2 cellular contexts compared by ENCODE assay signal in the genomic region with DNA sequence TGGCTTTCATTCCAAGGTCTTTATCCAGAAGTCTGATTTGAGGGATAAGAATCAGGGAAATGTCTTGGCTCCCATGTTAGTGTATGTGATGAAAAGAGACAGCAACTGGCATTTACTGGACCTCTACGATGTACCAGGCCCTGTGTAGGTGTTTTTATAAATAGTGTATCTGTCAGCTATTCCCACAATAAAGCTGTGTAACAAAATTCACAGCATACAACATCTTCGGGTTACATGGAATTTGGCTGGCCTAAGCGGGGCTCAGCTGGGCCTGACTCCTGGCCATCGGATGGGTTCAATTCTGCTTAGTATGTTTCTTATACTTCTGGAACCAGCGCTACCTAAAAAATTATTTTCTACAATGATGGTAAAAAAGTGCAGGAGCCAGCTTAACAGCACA.
TF ChIP-seq lines count a peak whose summit lies in the region.

No MANE protein-coding gene starts in this region.

TF ChIP-seq in HepG2, 621 proteins besides CTCF, POLR2A, EP300 and RAD21 (continued from another document):
- TF ChIP-seq HMGXB3 (CRISPR knock-in tag; IDR thresholded peaks at IDR 0.05; ENCODE audit: borderline replicate concordance) (no peak), MAZ (IDR thresholded peaks at IDR 0.05; ENCODE audit: borderline replicate concordance, low read depth, low read length) (no peak), MAZ (CRISPR knock-in tag; IDR thresholded peaks at IDR 0.05; ENCODE audit: low read depth) (no peak), ZNF800 (CRISPR knock-in tag; IDR thresholded peaks at IDR 0.05) (no peak), SIX1 (CRISPR knock-in tag; IDR thresholded peaks at IDR 0.05; ENCODE audit: borderline replicate concordance) (no peak), ZNF891 (CRISPR knock-in tag; IDR thresholded peaks at IDR 0.05) (no peak), RBAK (CRISPR knock-in tag; IDR thresholded peaks at IDR 0.05) (peak; percentile 98)
- TF ChIP-seq, protein P1, sequence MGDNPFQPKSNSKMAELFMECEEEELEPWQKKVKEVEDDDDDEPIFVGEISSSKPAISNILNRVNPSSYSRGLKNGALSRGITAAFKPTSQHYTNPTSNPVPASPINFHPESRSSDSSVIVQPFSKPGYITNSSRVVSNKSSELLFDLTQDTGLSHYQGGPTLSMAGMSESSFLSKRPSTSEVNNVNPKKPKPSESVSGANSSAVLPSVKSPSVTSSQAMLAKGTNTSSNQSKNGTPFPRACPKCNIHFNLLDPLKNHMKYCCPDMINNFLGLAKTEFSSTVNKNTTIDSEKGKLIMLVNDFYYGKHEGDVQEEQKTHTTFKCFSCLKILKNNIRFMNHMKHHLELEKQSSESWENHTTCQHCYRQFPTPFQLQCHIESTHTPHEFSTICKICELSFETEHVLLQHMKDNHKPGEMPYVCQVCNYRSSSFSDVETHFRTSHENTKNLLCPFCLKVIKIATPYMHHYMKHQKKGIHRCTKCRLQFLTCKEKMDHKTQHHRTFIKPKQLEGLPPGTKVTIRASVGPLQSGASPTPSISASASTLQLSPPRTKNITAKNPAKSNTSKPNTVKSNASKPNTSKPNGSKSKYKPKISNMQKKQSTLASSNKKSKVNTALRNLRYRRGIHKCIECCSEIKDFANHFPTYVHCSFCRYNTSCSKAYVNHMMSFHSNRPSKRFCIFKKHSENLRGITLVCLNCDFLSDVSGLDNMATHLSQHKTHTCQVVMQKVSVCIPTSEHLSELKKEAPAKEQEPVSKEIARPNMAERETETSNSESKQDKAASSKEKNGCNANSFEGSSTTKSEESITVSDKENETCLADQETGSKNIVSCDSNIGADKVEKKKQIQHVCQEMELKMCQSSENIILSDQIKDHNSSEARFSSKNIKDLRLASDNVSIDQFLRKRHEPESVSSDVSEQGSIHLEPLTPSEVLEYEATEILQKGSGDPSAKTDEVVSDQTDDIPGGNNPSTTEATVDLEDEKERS (CRISPR knock-in tag; IDR thresholded peaks at IDR 0.05) = no peak

TF ChIP-seq in IMR-90, 13 proteins besides CTCF, POLR2A, EP300 and RAD21 (continued from another document):
- TF ChIP-seq MAZ (IDR thresholded peaks at IDR 0.05; ENCODE audit: borderline replicate concordance, low read depth, low read length) = no peak
- TF ChIP-seq, protein P2, sequence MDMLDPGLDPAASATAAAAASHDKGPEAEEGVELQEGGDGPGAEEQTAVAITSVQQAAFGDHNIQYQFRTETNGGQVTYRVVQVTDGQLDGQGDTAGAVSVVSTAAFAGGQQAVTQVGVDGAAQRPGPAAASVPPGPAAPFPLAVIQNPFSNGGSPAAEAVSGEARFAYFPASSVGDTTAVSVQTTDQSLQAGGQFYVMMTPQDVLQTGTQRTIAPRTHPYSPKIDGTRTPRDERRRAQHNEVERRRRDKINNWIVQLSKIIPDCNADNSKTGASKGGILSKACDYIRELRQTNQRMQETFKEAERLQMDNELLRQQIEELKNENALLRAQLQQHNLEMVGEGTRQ (IDR thresholded peaks at IDR 0.05; ENCODE audit: low read depth, low read length) = no peak
TF ChIP-seq in IMR-90: peak in this region for 0.
